ENCODE assay signal across 8 cellular contexts in the genomic region with DNA sequence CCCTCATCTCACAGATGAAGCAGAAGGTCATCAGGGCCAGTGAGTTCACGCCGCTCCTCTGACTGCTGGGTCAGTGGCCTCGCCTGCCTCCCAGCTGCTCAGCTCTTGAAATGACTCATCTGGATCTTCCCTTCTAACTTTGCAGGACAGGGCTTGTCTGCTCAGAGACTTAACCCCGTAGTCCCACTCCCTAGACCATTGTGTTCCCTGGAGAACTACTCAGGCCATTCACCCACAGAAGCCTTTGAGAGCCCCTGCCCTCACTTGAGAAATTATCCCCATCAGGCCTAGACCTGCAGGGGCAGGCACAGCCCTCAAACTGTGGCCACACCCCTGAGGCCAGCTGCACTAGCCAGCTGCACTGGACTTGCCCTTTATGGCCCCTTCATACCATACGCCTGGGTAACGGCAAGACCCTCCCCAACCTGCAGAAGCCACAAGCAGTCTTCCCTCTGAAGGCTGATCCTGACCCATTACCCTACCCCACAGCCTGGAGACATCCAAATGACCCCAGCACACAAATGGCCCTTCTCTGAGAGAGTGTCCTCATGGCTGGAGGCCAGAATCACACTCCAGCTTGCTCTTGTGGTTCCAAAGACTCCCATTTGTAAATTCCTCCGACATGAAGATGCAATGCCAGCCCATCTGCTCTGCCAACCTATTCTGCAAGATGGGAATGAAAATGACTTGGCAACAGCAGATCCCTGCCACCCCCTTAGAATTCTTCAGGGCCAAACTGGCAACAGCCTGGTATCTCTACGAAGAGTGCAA. TPM values are rescaled to one million over a fixed set of nuclear protein-coding genes. Genes with fewer than 3 reads are reported as not detected.
A peak's percentile ranks its signal among the peaks of the same experiment; 100 is the strongest.
DNase-seq lines count a peak whose midpoint lies in the region; ATAC-seq and TF ChIP-seq lines count a peak whose summit lies in the region.

No MANE protein-coding gene starts in this region.

- H3K36me3 ChIP-seq in spleen (peaks cover 0 to 98% (median 8%) of the 10 kb centered on the region in 6 donors), prostate gland (no peaks in the 10 kb centered on the region)

- H3K4me3 Mint-ChIP-seq in CD4-positive, alpha-beta T cell: no peak overlapping the region

- WGBS in spleen, 5 donors: 56 to 80% (median 74%) methylated on average over 8 of the region's 8 CpGs
- WGBS in prostate gland: 51% methylated on average over 8 of the region's 8 CpGs

- CTCF ChIA-PET in CD4-positive, alpha-beta T cell (lab: Charles Lee): interaction anchor here (1.2 kb wide), 1 partner anchor 9 kb away, joined by 3 read pairs; no protein-coding TSS in a partner anchor
- CTCF ChIA-PET in RWPE1 (lab: Yijun Ruan, JAX): interaction anchor here (0.6 to 1.9 kb wide), 4 partner anchors 24 to 107 kb away, joined by 3 to 8 read pairs (median 4); no protein-coding TSS in a partner anchor

- H3K4me3 ChIP-seq in spleen: no peak overlapping the region
- H3K4me3 ChIP-seq in prostate gland: no peak overlapping the region

- H3K9me3 ChIP-seq in CD4-positive, alpha-beta T cell (ENCODE audit: control insufficient read depth, low read length): no peaks in the 10 kb centered on the region
- H3K9me3 ChIP-seq in spleen (no peaks in the 10 kb centered on the region), prostate gland (no peaks in the 10 kb centered on the region)

- POLR2A ChIA-PET in CD4-positive, alpha-beta T cell (lab: Charles Lee): interaction anchor here (0.7 to 1.1 kb wide), 2 partner anchors 91 to 179 kb away, joined by 3 read pairs; no protein-coding TSS in a partner anchor
- POLR2A ChIA-PET in RWPE1 (lab: Yijun Ruan, JAX; ENCODE audit: low non-redundant PET): no interaction called here

- no peaks in the 10 kb centered on the region for H3K9me3 Mint-ChIP-seq in CD4-positive, alpha-beta T cell

- intact Hi-C loops in CD4-positive, alpha-beta T cell (cut with DNase I, micrococcal nuclease): no loop called here
- intact Hi-C loops in spleen (cut with DNase I; ENCODE audit: low total_unique reads): no loop called here
- intact Hi-C loops in prostate gland (cut with DNase I): no loop called here

- ATAC-seq in CD4-positive, alpha-beta T cell (ENCODE audit: poor library complexity): no peak
- peak; percentile 43 for ATAC-seq in GM21526 (IDR thresholded peaks at IDR 0.05; ENCODE audit: low FRiP score, unreplicated experiment)

- peaks cover 94% of the 10 kb centered on the region for H3K36me3 Mint-ChIP-seq in CD4-positive, alpha-beta T cell (ENCODE audit: low read depth)

- H3K27me3 ChIP-seq in CD4-positive, alpha-beta T cell (ENCODE audit: control insufficient read depth, insufficient read depth, low read length): no peaks in the 10 kb centered on the region
- H3K27me3 ChIP-seq in spleen (replicated peaks in 1 of 7): no peaks in the 10 kb centered on the region
- H3K27me3 ChIP-seq in prostate gland (replicated peaks; ENCODE audit: insufficient read depth): no peaks in the 10 kb centered on the region

- TF ChIP-seq POLR2A in spleen (IDR thresholded peaks at IDR 0.05) (no peak), prostate gland (IDR thresholded peaks at IDR 0.05) (no peak)

- H3K27ac Mint-ChIP-seq in CD4-positive, alpha-beta T cell: peak overlapping the region; percentile 29

- peaks cover 92% of the 10 kb centered on the region for H3K4me1 Mint-ChIP-seq in CD4-positive, alpha-beta T cell (ENCODE audit: low read depth)

- no peak for TF ChIP-seq CTCF in CD4-positive, alpha-beta T cell (IDR thresholded peaks at IDR 0.05)
- TF ChIP-seq CTCF in RWPE1 (conservative IDR thresholded peaks at IDR 0.05; ENCODE audit: low read depth) (no peak), spleen (IDR thresholded peaks at IDR 0.05 in 8 of 11, conservative IDR thresholded peaks at IDR 0.05 in 3 of 11) (no peak), prostate gland (IDR thresholded peaks at IDR 0.05) (no peak)

- H3K4me1 ChIP-seq in spleen: peaks cover 40 to 100% (median 84%) of the 10 kb centered on the region in 6 donors
- H3K4me1 ChIP-seq in prostate gland (replicated peaks): peaks cover 3% of the 10 kb centered on the region

- no peak for DNase-seq in CD4-positive, alpha-beta T cell
- peak; percentile 97 for DNase-seq in RWPE1 (ENCODE audit: low spot score)
- DNase-seq in glomerular visceral epithelial cell (ENCODE audit: extremely low spot score): peak; percentile 60
- DNase-seq in spleen: no peak
- no peak for DNase-seq in prostate gland (ENCODE audit: low spot score)
- DNase-seq in NCI-H2227 treated with DMSO at 0.1 percent for 48 hours (lab: John Stamatoyannopoulos, UW): no peak
- no peak for DNase-seq in NCI-H748 treated with DMSO at 0.1 percent for 48 hours (lab: John Stamatoyannopoulos, UW)

- H3K27me3 Mint-ChIP-seq in CD4-positive, alpha-beta T cell: no peaks in the 10 kb centered on the region

- H3K27ac ChIP-seq in CD4-positive, alpha-beta T cell (ENCODE audit: low read depth, low read length): no peak overlapping the region
- peak overlapping the region; percentile 99 for H3K27ac ChIP-seq in RWPE1
- H3K27ac ChIP-seq in spleen: peak overlapping the region in 5 of 8 donors; percentile 20 to 57 (median 48)
- H3K27ac ChIP-seq in prostate gland: no peak overlapping the region

RNA-seq across cellular contexts. Expression of a gene that starts 33.2 kb away (rescaled TPM):
- 10 to 100 TPM; 42.3 to 44.6 TPM for total RNA-seq in CD4-positive, alpha-beta T cell
- total RNA-seq in spleen (100 to 1,000 TPM in 5 of 7 donors, 10 to 100 TPM in 2; 91.9 to 144 (median 124) TPM), prostate gland (10 to 100 TPM in 1 of 2 donors, 1 to 10 TPM in 1; 2.8 to 13.8 TPM)
- 100 to 1,000 TPM in 1 of 3 donors, 10 to 100 TPM in 2; 58.9 to 103 (median 87.2) TPM for polyA plus RNA-seq in spleen

RNA-seq across cellular contexts. Expression of a gene that starts 58.6 kb away (rescaled TPM):
- total RNA-seq in CD4-positive, alpha-beta T cell: 1 to 10 TPM; 1.2 to 1.5 TPM
- total RNA-seq in spleen (10 to 100 TPM; 43.0 to 65.8 (median 59.8) TPM), prostate gland (100 to 1,000 TPM in 1 of 2 donors, 10 to 100 TPM in 1; 52.5 to 135 TPM)
- 10 to 100 TPM; 12.0 to 20.4 (median 17.5) TPM for polyA plus RNA-seq in spleen

Comparison
In these comparisons a context has a peak if more than half of its experiments do, and no peak if none do; other contexts are left out.
1. DNase-seq: peak in RWPE1 (single experiment) and glomerular visceral epithelial cell (single experiment); none in CD4-positive, alpha-beta T cell (0 of 10), spleen (single experiment), prostate gland (single experiment), NCI-H2227 treated with DMSO at 0.1 percent for 48 hours (single experiment) and NCI-H748 treated with DMSO at 0.1 percent for 48 hours (single experiment).
2. H3K27ac ChIP-seq: peak in RWPE1 (single experiment) and spleen (5 of 8); none in CD4-positive, alpha-beta T cell (single experiment) and prostate gland (0 of 2).
3. RNA of a gene that starts 58.6 kb away (total RNA-seq): 52.5 to 135 TPM in prostate gland and 43.0 to 65.8 TPM in spleen; 1.2 to 1.5 TPM in CD4-positive, alpha-beta T cell; every median in the first group is over 10 times any median in the second.